In genomic region chr5:156879665-156880285, GRCh38 we compare ENCODE assay signal across 1 cellular context.
TF ChIP-seq lines count a peak whose summit lies in the region.

No MANE protein-coding gene starts in this region.

TF ChIP-seq in GM12878, 131 proteins besides CTCF, POLR2A, EP300 and RAD21 (continued from another document and continues in another):
- no peak for TF ChIP-seq REST (IDR thresholded peaks at IDR 0.05; ENCODE audit: low read depth, low read length)
- TF ChIP-seq DPF2 (IDR thresholded peaks at IDR 0.05), result no peak
- TF ChIP-seq CBX5 (IDR thresholded peaks at IDR 0.05; ENCODE audit: low read depth), result no peak
- TF ChIP-seq SREBF1 (IDR thresholded peaks at IDR 0.05; ENCODE audit: low read length), result no peak
- peak; percentile 36; the same call in 1 of the 2 replicates for TF ChIP-seq IKZF1 (conservative IDR thresholded peaks at IDR 0.05)
- TF ChIP-seq BHLHE40 (IDR thresholded peaks at IDR 0.05; ENCODE audit: borderline replicate concordance in 1 of 2, low read depth in 2 of 2, low read length in 1 of 2), result no peak
- TF ChIP-seq SMAD5 (IDR thresholded peaks at IDR 0.05; ENCODE audit: low read depth), result no peak
- TF ChIP-seq ZNF24 (IDR thresholded peaks at IDR 0.05), result no peak
- no peak for TF ChIP-seq FOS (IDR thresholded peaks at IDR 0.05; ENCODE audit: borderline replicate concordance, extremely low read depth, insufficient read length)
- TF ChIP-seq SUPT20H (IDR thresholded peaks at IDR 0.05; ENCODE audit: borderline replicate concordance, control insufficient read depth, low read depth, low read length), result no peak
- TF ChIP-seq MTA3 (IDR thresholded peaks at IDR 0.05; ENCODE audit: borderline replicate concordance, low read length), result no peak
- TF ChIP-seq SIN3A (IDR thresholded peaks at IDR 0.05; ENCODE audit: low read depth, low read length), result no peak
- no peak for TF ChIP-seq SRF (IDR thresholded peaks at IDR 0.05; ENCODE audit: low read depth in 2 of 2, low read length in 2 of 2)
- TF ChIP-seq BCL11A (IDR thresholded peaks at IDR 0.05; ENCODE audit: low read depth, low read length), result no peak
- no peak for TF ChIP-seq WRNIP1 (IDR thresholded peaks at IDR 0.05; ENCODE audit: borderline replicate concordance, low read depth, low read length)
- TF ChIP-seq, protein P1, sequence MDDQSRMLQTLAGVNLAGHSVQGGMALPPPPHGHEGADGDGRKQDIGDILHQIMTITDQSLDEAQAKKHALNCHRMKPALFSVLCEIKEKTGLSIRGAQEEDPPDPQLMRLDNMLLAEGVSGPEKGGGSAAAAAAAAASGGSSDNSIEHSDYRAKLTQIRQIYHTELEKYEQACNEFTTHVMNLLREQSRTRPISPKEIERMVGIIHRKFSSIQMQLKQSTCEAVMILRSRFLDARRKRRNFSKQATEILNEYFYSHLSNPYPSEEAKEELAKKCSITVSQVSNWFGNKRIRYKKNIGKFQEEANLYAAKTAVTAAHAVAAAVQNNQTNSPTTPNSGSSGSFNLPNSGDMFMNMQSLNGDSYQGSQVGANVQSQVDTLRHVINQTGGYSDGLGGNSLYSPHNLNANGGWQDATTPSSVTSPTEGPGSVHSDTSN (IDR thresholded peaks at IDR 0.05; ENCODE audit: insufficient replicate concordance, low read depth, low read length), result no peak
- TF ChIP-seq EZH2 (IDR thresholded peaks at IDR 0.05; ENCODE audit: borderline replicate concordance, control insufficient read depth, low read depth, low read length), result no peak
- peak; percentile 59 for TF ChIP-seq RUNX3 (IDR thresholded peaks at IDR 0.05; ENCODE audit: low read length)
- TF ChIP-seq JUND (IDR thresholded peaks at IDR 0.05; ENCODE audit: low read depth, low read length), result no peak
- TF ChIP-seq, protein P2, sequence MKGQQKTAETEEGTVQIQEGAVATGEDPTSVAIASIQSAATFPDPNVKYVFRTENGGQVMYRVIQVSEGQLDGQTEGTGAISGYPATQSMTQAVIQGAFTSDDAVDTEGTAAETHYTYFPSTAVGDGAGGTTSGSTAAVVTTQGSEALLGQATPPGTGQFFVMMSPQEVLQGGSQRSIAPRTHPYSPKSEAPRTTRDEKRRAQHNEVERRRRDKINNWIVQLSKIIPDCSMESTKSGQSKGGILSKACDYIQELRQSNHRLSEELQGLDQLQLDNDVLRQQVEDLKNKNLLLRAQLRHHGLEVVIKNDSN (IDR thresholded peaks at IDR 0.05; ENCODE audit: borderline replicate concordance, extremely low read length, insufficient read depth, low read depth, low read length), result no peak
- TF ChIP-seq, protein P3, sequence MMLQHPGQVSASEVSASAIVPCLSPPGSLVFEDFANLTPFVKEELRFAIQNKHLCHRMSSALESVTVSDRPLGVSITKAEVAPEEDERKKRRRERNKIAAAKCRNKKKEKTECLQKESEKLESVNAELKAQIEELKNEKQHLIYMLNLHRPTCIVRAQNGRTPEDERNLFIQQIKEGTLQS (IDR thresholded peaks at IDR 0.05; ENCODE audit: borderline replicate concordance, extremely low read depth, low read depth, low read length), result no peak
- no peak for TF ChIP-seq NR2C2 (IDR thresholded peaks at IDR 0.05; ENCODE audit: borderline replicate concordance, control insufficient read depth, insufficient read length, low read depth)
- no peak for TF ChIP-seq RBBP5 (conservative IDR thresholded peaks at IDR 0.05)
- no peak for TF ChIP-seq ZNF622 (IDR thresholded peaks at IDR 0.05)
- no peak for TF ChIP-seq ZBTB11 (CRISPR knock-in tag; IDR thresholded peaks at IDR 0.05)
- peak; percentile 58 for TF ChIP-seq MEF2B (IDR thresholded peaks at IDR 0.05; ENCODE audit: partially characterized antibody, poor library complexity, severe bottlenecking)
- no peak for TF ChIP-seq JUNB (IDR thresholded peaks at IDR 0.05)
- no peak for TF ChIP-seq CREM (IDR thresholded peaks at IDR 0.05; ENCODE audit: low read depth)
- TF ChIP-seq, protein P4, sequence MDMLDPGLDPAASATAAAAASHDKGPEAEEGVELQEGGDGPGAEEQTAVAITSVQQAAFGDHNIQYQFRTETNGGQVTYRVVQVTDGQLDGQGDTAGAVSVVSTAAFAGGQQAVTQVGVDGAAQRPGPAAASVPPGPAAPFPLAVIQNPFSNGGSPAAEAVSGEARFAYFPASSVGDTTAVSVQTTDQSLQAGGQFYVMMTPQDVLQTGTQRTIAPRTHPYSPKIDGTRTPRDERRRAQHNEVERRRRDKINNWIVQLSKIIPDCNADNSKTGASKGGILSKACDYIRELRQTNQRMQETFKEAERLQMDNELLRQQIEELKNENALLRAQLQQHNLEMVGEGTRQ (IDR thresholded peaks at IDR 0.05; ENCODE audit: borderline replicate concordance, low read depth, low read length), result no peak
- TF ChIP-seq ATF7 (IDR thresholded peaks at IDR 0.05; ENCODE audit: low read depth), result no peak
- no peak for TF ChIP-seq MYC (IDR thresholded peaks at IDR 0.05; ENCODE audit: insufficient read depth, insufficient read length, insufficient replicate concordance, low read length, severe bottlenecking)
- peak; percentile 92 for TF ChIP-seq TCF3 (IDR thresholded peaks at IDR 0.05; ENCODE audit: borderline replicate concordance, insufficient read depth, low read depth, low read length)
- TF ChIP-seq MLLT1 (IDR thresholded peaks at IDR 0.05), result no peak
- no peak for TF ChIP-seq CREB1 (IDR thresholded peaks at IDR 0.05; ENCODE audit: low read depth)
- TF ChIP-seq, protein P5, sequence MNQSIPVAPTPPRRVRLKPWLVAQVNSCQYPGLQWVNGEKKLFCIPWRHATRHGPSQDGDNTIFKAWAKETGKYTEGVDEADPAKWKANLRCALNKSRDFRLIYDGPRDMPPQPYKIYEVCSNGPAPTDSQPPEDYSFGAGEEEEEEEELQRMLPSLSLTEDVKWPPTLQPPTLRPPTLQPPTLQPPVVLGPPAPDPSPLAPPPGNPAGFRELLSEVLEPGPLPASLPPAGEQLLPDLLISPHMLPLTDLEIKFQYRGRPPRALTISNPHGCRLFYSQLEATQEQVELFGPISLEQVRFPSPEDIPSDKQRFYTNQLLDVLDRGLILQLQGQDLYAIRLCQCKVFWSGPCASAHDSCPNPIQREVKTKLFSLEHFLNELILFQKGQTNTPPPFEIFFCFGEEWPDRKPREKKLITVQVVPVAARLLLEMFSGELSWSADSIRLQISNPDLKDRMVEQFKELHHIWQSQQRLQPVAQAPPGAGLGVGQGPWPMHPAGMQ (IDR thresholded peaks at IDR 0.05; ENCODE audit: borderline replicate concordance), result no peak
- TF ChIP-seq TARDBP (IDR thresholded peaks at IDR 0.05; ENCODE audit: borderline replicate concordance), result no peak
- TF ChIP-seq ZBED1 (IDR thresholded peaks at IDR 0.05; ENCODE audit: borderline replicate concordance), result no peak
- TF ChIP-seq, protein P6, sequence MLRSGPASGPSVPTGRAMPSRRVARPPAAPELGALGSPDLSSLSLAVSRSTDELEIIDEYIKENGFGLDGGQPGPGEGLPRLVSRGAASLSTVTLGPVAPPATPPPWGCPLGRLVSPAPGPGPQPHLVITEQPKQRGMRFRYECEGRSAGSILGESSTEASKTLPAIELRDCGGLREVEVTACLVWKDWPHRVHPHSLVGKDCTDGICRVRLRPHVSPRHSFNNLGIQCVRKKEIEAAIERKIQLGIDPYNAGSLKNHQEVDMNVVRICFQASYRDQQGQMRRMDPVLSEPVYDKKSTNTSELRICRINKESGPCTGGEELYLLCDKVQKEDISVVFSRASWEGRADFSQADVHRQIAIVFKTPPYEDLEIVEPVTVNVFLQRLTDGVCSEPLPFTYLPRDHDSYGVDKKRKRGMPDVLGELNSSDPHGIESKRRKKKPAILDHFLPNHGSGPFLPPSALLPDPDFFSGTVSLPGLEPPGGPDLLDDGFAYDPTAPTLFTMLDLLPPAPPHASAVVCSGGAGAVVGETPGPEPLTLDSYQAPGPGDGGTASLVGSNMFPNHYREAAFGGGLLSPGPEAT (IDR thresholded peaks at IDR 0.05; ENCODE audit: low read depth), result no peak
- no peak for TF ChIP-seq HCFC1 (IDR thresholded peaks at IDR 0.05; ENCODE audit: low read length)
- TF ChIP-seq, protein P7, sequence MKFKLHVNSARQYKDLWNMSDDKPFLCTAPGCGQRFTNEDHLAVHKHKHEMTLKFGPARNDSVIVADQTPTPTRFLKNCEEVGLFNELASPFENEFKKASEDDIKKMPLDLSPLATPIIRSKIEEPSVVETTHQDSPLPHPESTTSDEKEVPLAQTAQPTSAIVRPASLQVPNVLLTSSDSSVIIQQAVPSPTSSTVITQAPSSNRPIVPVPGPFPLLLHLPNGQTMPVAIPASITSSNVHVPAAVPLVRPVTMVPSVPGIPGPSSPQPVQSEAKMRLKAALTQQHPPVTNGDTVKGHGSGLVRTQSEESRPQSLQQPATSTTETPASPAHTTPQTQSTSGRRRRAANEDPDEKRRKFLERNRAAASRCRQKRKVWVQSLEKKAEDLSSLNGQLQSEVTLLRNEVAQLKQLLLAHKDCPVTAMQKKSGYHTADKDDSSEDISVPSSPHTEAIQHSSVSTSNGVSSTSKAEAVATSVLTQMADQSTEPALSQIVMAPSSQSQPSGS (IDR thresholded peaks at IDR 0.05; ENCODE audit: low read length), result no peak
- TF ChIP-seq MTA2 (IDR thresholded peaks at IDR 0.05; ENCODE audit: low read depth), result no peak
- no peak for TF ChIP-seq POLR2AphosphoS2 (IDR thresholded peaks at IDR 0.05; ENCODE audit: low read depth, low read length)
- TF ChIP-seq TCF12 (IDR thresholded peaks at IDR 0.05; ENCODE audit: low read depth, low read length), result peak; percentile 76
- TF ChIP-seq POLR2AphosphoS5 (IDR thresholded peaks at IDR 0.05; ENCODE audit: low read length), result no peak
- TF ChIP-seq NR2F1 (conservative IDR thresholded peaks at IDR 0.05), result peak; percentile 77
